In genomic region chr5:123717139-123717538, GRCh38 we compare ENCODE assay signal across 1 cellular context.
TF ChIP-seq lines count a peak whose summit lies in the region.

No MANE protein-coding gene starts in this region.

TF ChIP-seq in SK-N-SH, 30 proteins besides CTCF, POLR2A, EP300 and RAD21 (continued from another document):
- 0 out of 2 replicates have a peak, but pooled peaks have one; percentile 33 for TF ChIP-seq TEAD4 (IDR thresholded peaks at IDR 0.05; ENCODE audit: borderline replicate concordance, insufficient read depth)
- TF ChIP-seq FOXM1 (IDR thresholded peaks at IDR 0.05; ENCODE audit: low read depth) = no peak
- TF ChIP-seq FOXJ3 (CRISPR knock-in tag; IDR thresholded peaks at IDR 0.05) = no peak
- TF ChIP-seq FOSL2 (IDR thresholded peaks at IDR 0.05; ENCODE audit: borderline replicate concordance, low read depth) = peak; percentile 15; the same call in 1 of the 2 replicates
- no peak for TF ChIP-seq RXRA (IDR thresholded peaks at IDR 0.05; ENCODE audit: borderline replicate concordance, low read depth)
- TF ChIP-seq USF2 (IDR thresholded peaks at IDR 0.05; ENCODE audit: borderline replicate concordance, low read depth, low read length) = no peak
- no peak; the same call in 1 of the 2 replicates for TF ChIP-seq NFIC (IDR thresholded peaks at IDR 0.05; ENCODE audit: borderline replicate concordance)
- TF ChIP-seq PBX3 (IDR thresholded peaks at IDR 0.05) = no peak
- no peak for TF ChIP-seq GABPA (IDR thresholded peaks at IDR 0.05; ENCODE audit: low read depth)
- TF ChIP-seq TAF1 (IDR thresholded peaks at IDR 0.05; ENCODE audit: borderline replicate concordance, low read depth, low read length) = no peak
- no peak for TF ChIP-seq SIN3A (IDR thresholded peaks at IDR 0.05; ENCODE audit: borderline replicate concordance, low read depth, low read length)
- TF ChIP-seq RFX5 (IDR thresholded peaks at IDR 0.05; ENCODE audit: low read length) = no peak
- no peak for TF ChIP-seq MAX (IDR thresholded peaks at IDR 0.05; ENCODE audit: low read depth)
- no peak for TF ChIP-seq CHD2 (IDR thresholded peaks at IDR 0.05; ENCODE audit: low read length, partially characterized antibody)
- TF ChIP-seq USF1 (IDR thresholded peaks at IDR 0.05; ENCODE audit: borderline replicate concordance, low read depth) = no peak
- peak; percentile 66 for TF ChIP-seq TCF12 (IDR thresholded peaks at IDR 0.05)
- TF ChIP-seq ELF1 (IDR thresholded peaks at IDR 0.05) = no peak
- no peak for TF ChIP-seq REST (IDR thresholded peaks at IDR 0.05; ENCODE audit: low read depth, low read length)
- TF ChIP-seq POLR2AphosphoS5 (IDR thresholded peaks at IDR 0.05; ENCODE audit: low read depth, low read length) = no peak
- no peak for TF ChIP-seq IRF3 (IDR thresholded peaks at IDR 0.05; ENCODE audit: low read depth, low read length)
- TF ChIP-seq NRF1 (IDR thresholded peaks at IDR 0.05; ENCODE audit: low read depth, low read length) = no peak
